10 cellular contexts compared by ENCODE assay signal in the genomic region with DNA sequence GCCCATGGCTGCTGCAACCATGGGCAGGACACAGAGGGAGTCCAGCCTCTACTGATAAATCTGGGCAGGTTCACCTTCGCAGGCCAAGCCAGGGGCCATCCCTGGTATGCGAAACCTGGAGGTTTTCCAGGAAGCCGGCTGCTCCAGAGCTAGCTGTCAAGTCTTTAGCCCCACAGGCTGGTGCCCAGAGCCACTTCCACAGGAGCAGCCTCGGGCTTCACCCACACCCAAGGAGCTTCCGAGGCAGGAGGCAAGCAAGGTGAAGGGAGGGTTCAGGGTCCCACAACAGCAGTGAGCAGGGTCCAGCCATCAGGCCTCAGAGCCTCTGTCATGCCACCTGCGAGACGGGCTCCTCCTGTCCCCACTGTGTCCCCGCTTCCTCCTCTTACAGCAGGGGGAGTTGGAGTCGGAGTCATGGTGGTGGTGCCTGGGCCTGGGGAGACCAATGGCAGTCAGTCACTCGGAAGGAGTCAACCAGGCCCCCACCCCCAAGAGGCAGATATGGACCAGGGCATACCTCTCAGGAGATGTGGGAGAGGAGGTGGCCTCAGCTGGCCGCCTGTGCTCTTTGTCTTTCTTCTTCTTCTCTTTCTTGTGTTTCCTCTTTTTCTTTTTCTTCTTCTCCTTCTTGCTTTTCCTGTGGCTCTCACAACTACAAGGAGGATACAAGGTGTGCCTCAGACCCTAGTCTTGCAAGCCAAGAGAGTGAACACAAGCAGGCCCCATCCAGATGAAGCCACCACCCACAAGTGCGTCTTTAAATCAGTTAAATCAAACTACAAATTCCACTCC. TPM values are rescaled to one million over a fixed set of nuclear protein-coding genes. Genes with fewer than 3 reads are reported as not detected.
DNase-seq lines count a peak whose midpoint lies in the region; ATAC-seq and TF ChIP-seq lines count a peak whose summit lies in the region.
"Had no signal": no experiment of that assay in that cellular context is flagged by ENCODE, and none has a peak within 500 bp of the region (broad histone marks: within the 10 kb centered on the region; RNA-seq: fewer than 3 reads in every experiment).

No MANE protein-coding gene starts in this region.

- H3K4me1 ChIP-seq in adipocyte (ENCODE audit: control insufficient read depth, insufficient read depth, low read length) (peaks cover 8% of the 10 kb centered on the region), mucosa of descending colon (ENCODE audit: low read depth) (peaks cover 24% of the 10 kb centered on the region)
- H3K4me1 ChIP-seq: SJCRH30 had no signal

- POLR2A ChIA-PET in HEK293T (lab: Yijun Ruan, JAX) = interaction anchor here (1.2 to 4.9 kb wide), 4 partner anchors 11 to 27 kb away, joined by 3 to 23 read pairs (median 4); a partner anchor contains a TSS

- H3K4me1 Mint-ChIP-seq in CD14-positive monocyte (peaks cover 43% of the 10 kb centered on the region), nephron (peaks cover 11% of the 10 kb centered on the region)

- peak overlapping the region; percentile 91 for H3K4me3 ChIP-seq in adipocyte (ENCODE audit: low read length)
- no peak overlapping the region for H3K4me3 ChIP-seq in mucosa of descending colon
- H3K4me3 ChIP-seq: SJCRH30 had no signal

- CTCF ChIA-PET in HEK293T (lab: Yijun Ruan, JAX) = no interaction called here

- intact Hi-C loops in CD14-positive monocyte (cut with micrococcal nuclease) = no loop called here
- intact Hi-C loops in mucosa of descending colon (cut with DNase I, micrococcal nuclease) = no loop called here

- H3K36me3 Mint-ChIP-seq in CD14-positive monocyte = peaks cover 35 to 51% of the 10 kb centered on the region in 2 donors
- H3K36me3 Mint-ChIP-seq in nephron (ENCODE audit: low read depth) = peaks cover 40% of the 10 kb centered on the region

- H3K36me3 ChIP-seq in adipocyte (ENCODE audit: control insufficient read depth, insufficient read depth, low read length, severe bottlenecking) = peaks cover 40% of the 10 kb centered on the region
- peaks cover 4% of the 10 kb centered on the region for H3K36me3 ChIP-seq in mucosa of descending colon (ENCODE audit: low read depth)

- H3K27me3 Mint-ChIP-seq in CD14-positive monocyte (ENCODE audit: low read depth in 3 of 3) (peaks cover 0 to 4% (median 0%) of the 10 kb centered on the region in 3 donors), nephron (ENCODE audit: low read depth) (no peaks in the 10 kb centered on the region)

- no peaks in the 10 kb centered on the region for H3K27me3 ChIP-seq in adipocyte (replicated peaks; ENCODE audit: control insufficient read depth, insufficient read depth, low read length)
- H3K27me3 ChIP-seq: left lung, SJCRH30 had no signal

- DNase-seq in CD14-positive monocyte (ENCODE audit: low spot score) (no peak), HEK293T (ENCODE audit: extremely low spot score) (no peak), adipocyte (ENCODE audit: low read depth) (no peak), CD1c-positive myeloid dendritic cell (ENCODE audit: extremely low spot score) (no peak), UCSD-AML1 (lab: John Stamatoyannopoulos, UW; ENCODE audit: unreplicated experiment) (no peak), SHP77 treated with DMSO at 0.1 percent for 48 hours (lab: John Stamatoyannopoulos, UW) (no peak), mucosa of descending colon (no peak)

- TF ChIP-seq CTCF in CD14-positive monocyte (IDR thresholded peaks at IDR 0.05) (no peak), nephron (IDR thresholded peaks at IDR 0.05; ENCODE audit: unreplicated experiment in 3 of 3) (no peak), mucosa of descending colon (IDR thresholded peaks at IDR 0.05) (no peak)

- H3K4me3 Mint-ChIP-seq in CD14-positive monocyte = peak overlapping the region; percentile 28 to 75
- peak overlapping the region; percentile 75 to 85 (median 82) for H3K4me3 Mint-ChIP-seq in nephron

- no peaks in the 10 kb centered on the region for H3K9me3 Mint-ChIP-seq in CD14-positive monocyte
- H3K9me3 Mint-ChIP-seq in nephron = no peaks in the 10 kb centered on the region

- H3K27ac Mint-ChIP-seq in CD14-positive monocyte = peak overlapping the region; percentile 63 to 83 (median 77)
- H3K27ac Mint-ChIP-seq in nephron = peak overlapping the region in 2 of 3 experiments; percentile 27 to 43

- peak overlapping the region; percentile 76 for H3K9ac ChIP-seq in adipocyte (ENCODE audit: low read length)

- no peak for ATAC-seq in mucosa of descending colon
- ATAC-seq: left lung had no signal

- H3K9me3 ChIP-seq in adipocyte (ENCODE audit: control insufficient read depth, low read length) (no peaks in the 10 kb centered on the region), mucosa of descending colon (no peaks in the 10 kb centered on the region)
- H3K9me3 ChIP-seq: left lung, SJCRH30 had no signal

TF ChIP-seq in HEK293T, 16 proteins besides CTCF, POLR2A, EP300 and RAD21:
- TF ChIP-seq HDGF (IDR thresholded peaks at IDR 0.05; ENCODE audit: borderline replicate concordance) (0 out of 2 replicates have a peak, but pooled peaks have one; percentile 86), SUZ12 (IDR thresholded peaks at IDR 0.05) (no peak), ARNT (IDR thresholded peaks at IDR 0.05) (no peak)

RNA-seq across cellular contexts. Expression of a gene that starts 2.1 kb away (rescaled TPM):
- polyA plus RNA-seq in CD14-positive monocyte = 10 to 100 TPM in 1 of 2 donors, 1 to 10 TPM in 1; 6.9 to 10.6 TPM
- 10 to 100 TPM; 10.6 to 15.7 (median 13.9) TPM for total RNA-seq in mucosa of descending colon

RNA-seq across cellular contexts. Expression of a gene that starts 8.1 kb away (rescaled TPM):
- polyA plus RNA-seq in CD14-positive monocyte = 100 to 1,000 TPM in 1 of 2 donors, 10 to 100 TPM in 1; 99.8 to 104 TPM
- total RNA-seq in mucosa of descending colon = 10 to 100 TPM; 24.3 to 42.1 (median 37.3) TPM

RNA-seq across cellular contexts. Expression of a gene that starts 18.5 kb away (rescaled TPM):
- 100 to 1,000 TPM; 580 to 603 TPM for polyA plus RNA-seq in CD14-positive monocyte
- total RNA-seq in mucosa of descending colon = 100 to 1,000 TPM; 339 to 490 (median 479) TPM

RNA-seq across cellular contexts. Expression of a gene that starts 39.1 kb away (rescaled TPM):
- 100 to 1,000 TPM; 262 to 316 TPM for polyA plus RNA-seq in CD14-positive monocyte
- 100 to 1,000 TPM; 165 to 182 (median 178) TPM for total RNA-seq in mucosa of descending colon

RNA-seq across cellular contexts. Expression of a gene that starts 48.7 kb away (rescaled TPM):
- not detected for polyA plus RNA-seq in CD14-positive monocyte
- 1 to 10 TPM in 2 of 3 donors, under 1 TPM in 1; 0.55 to 8.9 (median 1.5) TPM for total RNA-seq in mucosa of descending colon
